ENCODE assay signal across 8 cellular contexts in the genomic region with DNA sequence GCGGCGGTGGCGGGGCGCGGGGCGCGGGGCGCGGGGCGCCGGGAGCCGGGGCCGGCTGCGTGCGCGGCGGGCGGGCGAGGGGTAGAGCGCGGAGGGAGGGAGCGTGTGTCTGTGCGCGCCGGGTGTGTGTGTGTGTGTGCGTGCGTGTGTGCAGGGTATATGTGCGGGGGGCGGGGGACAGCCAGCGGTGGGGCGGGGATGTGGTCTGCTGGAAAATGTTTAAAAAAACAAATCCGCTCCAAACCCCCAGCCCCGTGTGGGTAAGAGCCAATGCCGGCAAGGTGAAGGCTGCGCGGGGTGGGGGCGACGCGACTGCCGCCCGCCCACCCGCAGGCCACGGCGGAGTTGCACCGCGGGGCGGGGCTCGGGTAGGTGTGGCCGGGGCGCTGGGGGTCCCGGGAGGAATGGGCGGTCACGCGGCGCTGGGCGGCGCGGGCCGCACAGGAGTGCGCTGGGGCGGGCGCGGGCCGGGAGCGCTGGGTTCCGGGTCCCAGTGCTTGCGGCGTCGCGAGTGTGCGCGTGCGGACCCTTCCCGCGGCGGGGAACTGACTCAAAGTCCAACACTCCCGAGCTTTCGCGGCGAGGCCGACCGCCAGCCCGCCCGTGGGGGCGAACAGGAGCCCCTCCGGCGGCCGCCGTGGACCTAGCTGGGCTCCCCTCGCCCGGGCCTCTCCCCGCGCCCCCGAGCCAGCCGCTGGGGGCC. TPM values are rescaled to one million over a fixed set of nuclear protein-coding genes. Genes with fewer than 3 reads are reported as not detected.
A peak's percentile ranks its signal among the peaks of the same experiment; 100 is the strongest.
DNase-seq lines count a peak whose midpoint lies in the region; ATAC-seq and TF ChIP-seq lines count a peak whose summit lies in the region.

TSS of gene CYGB (minus strand) at position 132 of the 703 bp plus-strand sequence. CDS start 167 bp downstream, outside the sequence.

- no peaks in the 10 kb centered on the region; the same call in 1 of the 2 replicates for H3K36me3 Mint-ChIP-seq in WTC11
- no peaks in the 10 kb centered on the region for H3K36me3 Mint-ChIP-seq in osteocyte (ENCODE audit: unreplicated experiment)

- H3K36me3 ChIP-seq in BJ (ENCODE audit: control insufficient read depth, insufficient read depth, low read length) (no peaks in the 10 kb centered on the region), cardiac muscle cell (no peaks in the 10 kb centered on the region)

- peaks cover 17% of the 10 kb centered on the region for H3K4me1 ChIP-seq in cardiac muscle cell (ENCODE audit: low read depth)

- POLR2A ChIA-PET in BJ (lab: Charles Lee) (no interaction called here), WTC11 (lab: Charles Lee) (interaction anchor here (1.0 kb wide), 1 partner anchor 20 kb away, joined by 3 read pairs; no protein-coding TSS in a partner anchor)

- H3K27me3 Mint-ChIP-seq in WTC11 (ENCODE audit: low read depth) = peaks cover 52% of the 10 kb centered on the region
- H3K27me3 Mint-ChIP-seq in osteocyte (ENCODE audit: unreplicated experiment) = no peaks in the 10 kb centered on the region

- no peak within 1 kb of the TSS for H3K27ac ChIP-seq in cardiac muscle cell

- H3K4me1 Mint-ChIP-seq in WTC11 (peaks cover 30% of the 10 kb centered on the region), osteocyte (ENCODE audit: unreplicated experiment) (peaks cover 36% of the 10 kb centered on the region)

- H3K27ac Mint-ChIP-seq in WTC11 (no peak within 1 kb of the TSS), osteocyte (ENCODE audit: unreplicated experiment) (no peak within 1 kb of the TSS)

- H3K27me3 ChIP-seq in BJ (ENCODE audit: control insufficient read depth, insufficient read depth, low read length) (peaks cover 15% of the 10 kb centered on the region), cardiac muscle cell (peaks cover 31% of the 10 kb centered on the region)

- H3K9me3 ChIP-seq in cardiac muscle cell (ENCODE audit: low read depth) = no peaks in the 10 kb centered on the region

- 0 out of 2 replicates have a peak, but pooled peaks have one; percentile 2 for ATAC-seq in WTC11
- no peak for ATAC-seq in GM21619 (IDR thresholded peaks at IDR 0.05; ENCODE audit: unreplicated experiment)
- no peak for ATAC-seq in GM18517 (IDR thresholded peaks at IDR 0.05; ENCODE audit: unreplicated experiment)

- H3K4me3 ChIP-seq in BJ (ENCODE audit: low read depth, low read length) = peak within 1 kb of the TSS; percentile 34
- H3K4me3 ChIP-seq in cardiac muscle cell = peak within 1 kb of the TSS; percentile 42

- DNase-seq in BJ (ENCODE audit: low read depth) (no peak), WTC11 (ENCODE audit: low spot score) (no peak), cardiac muscle cell (ENCODE audit: low read depth in 1 of 2, low spot score in 1 of 2) (peak; percentile 40 to 77), osteocyte (ENCODE audit: extremely low spot score, unreplicated experiment) (no peak), GF-D8 (lab: John Stamatoyannopoulos, UW) (no peak), AG08395 (ENCODE audit: low spot score) (no peak)

- no peak for TF ChIP-seq CTCF in BJ (IDR thresholded peaks at IDR 0.05; ENCODE audit: insufficient read depth, low read depth, low read length)
- no peak for TF ChIP-seq CTCF in WTC11 (IDR thresholded peaks at IDR 0.05)
- no peak for TF ChIP-seq CTCF in cardiac muscle cell (IDR thresholded peaks at IDR 0.05; ENCODE audit: low read depth, low read length)
- TF ChIP-seq CTCF in osteocyte (IDR thresholded peaks at IDR 0.05) = no peak

- H3K9me3 Mint-ChIP-seq in WTC11 (no peaks in the 10 kb centered on the region), osteocyte (ENCODE audit: unreplicated experiment) (no peaks in the 10 kb centered on the region)

- H3K4me3 Mint-ChIP-seq in WTC11 (peak within 1 kb of the TSS; percentile 68), osteocyte (ENCODE audit: unreplicated experiment) (peak within 1 kb of the TSS; percentile 62)

- CTCF ChIA-PET in BJ (lab: Yijun Ruan, JAX) = interaction anchor here (0.7 to 3.2 kb wide), 5 partner anchors 10 to 171 kb away, joined by 3 to 22 read pairs (median 3); no protein-coding TSS in a partner anchor
- CTCF ChIA-PET in WTC11 (lab: Charles Lee) = interaction anchor here (1.2 to 9.7 kb wide), 5 partner anchors 10 to 144 kb away, joined by 3 to 123 read pairs (median 9); no protein-coding TSS in a partner anchor

TF ChIP-seq in WTC11, 78 proteins besides CTCF, POLR2A, EP300 and RAD21 (continues in another document):
- TF ChIP-seq MXD4 (CRISPR knock-in tag; IDR thresholded peaks at IDR 0.05; ENCODE audit: borderline replicate concordance) = no peak
- TF ChIP-seq, protein P1, sequence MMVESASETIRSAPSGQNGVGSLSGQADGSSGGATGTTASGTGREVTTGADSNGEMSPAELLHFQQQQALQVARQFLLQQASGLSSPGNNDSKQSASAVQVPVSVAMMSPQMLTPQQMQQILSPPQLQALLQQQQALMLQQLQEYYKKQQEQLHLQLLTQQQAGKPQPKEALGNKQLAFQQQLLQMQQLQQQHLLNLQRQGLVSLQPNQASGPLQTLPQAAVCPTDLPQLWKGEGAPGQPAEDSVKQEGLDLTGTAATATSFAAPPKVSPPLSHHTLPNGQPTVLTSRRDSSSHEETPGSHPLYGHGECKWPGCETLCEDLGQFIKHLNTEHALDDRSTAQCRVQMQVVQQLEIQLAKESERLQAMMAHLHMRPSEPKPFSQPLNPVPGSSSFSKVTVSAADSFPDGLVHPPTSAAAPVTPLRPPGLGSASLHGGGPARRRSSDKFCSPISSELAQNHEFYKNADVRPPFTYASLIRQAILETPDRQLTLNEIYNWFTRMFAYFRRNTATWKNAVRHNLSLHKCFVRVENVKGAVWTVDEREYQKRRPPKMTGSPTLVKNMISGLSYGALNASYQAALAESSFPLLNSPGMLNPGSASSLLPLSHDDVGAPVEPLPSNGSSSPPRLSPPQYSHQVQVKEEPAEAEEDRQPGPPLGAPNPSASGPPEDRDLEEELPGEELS (CRISPR knock-in tag; IDR thresholded peaks at IDR 0.05) = peak; percentile 49; the same call in 1 of the 2 replicates
- TF ChIP-seq ZNF232 (CRISPR knock-in tag; IDR thresholded peaks at IDR 0.05) = no peak
- TF ChIP-seq CREB1 (CRISPR knock-in tag; IDR thresholded peaks at IDR 0.05) = no peak
- no peak for TF ChIP-seq NR1H2 (CRISPR knock-in tag; IDR thresholded peaks at IDR 0.05)
- peak; percentile 57 for TF ChIP-seq SP1 (CRISPR knock-in tag; conservative IDR thresholded peaks at IDR 0.05)
- TF ChIP-seq ZMAT4 (CRISPR knock-in tag; IDR thresholded peaks at IDR 0.05) = no peak
- TF ChIP-seq ZNF671 (CRISPR knock-in tag; IDR thresholded peaks at IDR 0.05) = no peak
- TF ChIP-seq, protein P2, sequence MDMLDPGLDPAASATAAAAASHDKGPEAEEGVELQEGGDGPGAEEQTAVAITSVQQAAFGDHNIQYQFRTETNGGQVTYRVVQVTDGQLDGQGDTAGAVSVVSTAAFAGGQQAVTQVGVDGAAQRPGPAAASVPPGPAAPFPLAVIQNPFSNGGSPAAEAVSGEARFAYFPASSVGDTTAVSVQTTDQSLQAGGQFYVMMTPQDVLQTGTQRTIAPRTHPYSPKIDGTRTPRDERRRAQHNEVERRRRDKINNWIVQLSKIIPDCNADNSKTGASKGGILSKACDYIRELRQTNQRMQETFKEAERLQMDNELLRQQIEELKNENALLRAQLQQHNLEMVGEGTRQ (CRISPR knock-in tag; IDR thresholded peaks at IDR 0.05) = peak; percentile 68
- 0 out of 2 replicates have a peak, but pooled peaks have one; percentile 14 for TF ChIP-seq FOXK1 (CRISPR knock-in tag; IDR thresholded peaks at IDR 0.05)
- TF ChIP-seq, protein P3, sequence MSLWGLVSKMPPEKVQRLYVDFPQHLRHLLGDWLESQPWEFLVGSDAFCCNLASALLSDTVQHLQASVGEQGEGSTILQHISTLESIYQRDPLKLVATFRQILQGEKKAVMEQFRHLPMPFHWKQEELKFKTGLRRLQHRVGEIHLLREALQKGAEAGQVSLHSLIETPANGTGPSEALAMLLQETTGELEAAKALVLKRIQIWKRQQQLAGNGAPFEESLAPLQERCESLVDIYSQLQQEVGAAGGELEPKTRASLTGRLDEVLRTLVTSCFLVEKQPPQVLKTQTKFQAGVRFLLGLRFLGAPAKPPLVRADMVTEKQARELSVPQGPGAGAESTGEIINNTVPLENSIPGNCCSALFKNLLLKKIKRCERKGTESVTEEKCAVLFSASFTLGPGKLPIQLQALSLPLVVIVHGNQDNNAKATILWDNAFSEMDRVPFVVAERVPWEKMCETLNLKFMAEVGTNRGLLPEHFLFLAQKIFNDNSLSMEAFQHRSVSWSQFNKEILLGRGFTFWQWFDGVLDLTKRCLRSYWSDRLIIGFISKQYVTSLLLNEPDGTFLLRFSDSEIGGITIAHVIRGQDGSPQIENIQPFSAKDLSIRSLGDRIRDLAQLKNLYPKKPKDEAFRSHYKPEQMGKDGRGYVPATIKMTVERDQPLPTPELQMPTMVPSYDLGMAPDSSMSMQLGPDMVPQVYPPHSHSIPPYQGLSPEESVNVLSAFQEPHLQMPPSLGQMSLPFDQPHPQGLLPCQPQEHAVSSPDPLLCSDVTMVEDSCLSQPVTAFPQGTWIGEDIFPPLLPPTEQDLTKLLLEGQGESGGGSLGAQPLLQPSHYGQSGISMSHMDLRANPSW (CRISPR knock-in tag; conservative IDR thresholded peaks at IDR 0.05; ENCODE audit: low read depth) = peak; percentile 84; the same call in 1 of the 2 replicates

RNA-seq across cellular contexts. Expression of gene CYGB, which starts in this region (rescaled TPM):
- 1.1 and 1.4 TPM in 2 replicates for polyA plus RNA-seq in BJ (2011; rRNA removed)
- polyA minus RNA-seq in BJ (2011; rRNA and poly(A)+ RNA removed) = 0.10 and 0.95 TPM in 2 replicates
- total RNA-seq in WTC11 (2021) = 3.6 to 5.3 TPM (median 5.1 TPM) in 3 replicates
- 7.4 and 10.3 TPM in 2 replicates for total RNA-seq in cardiac muscle cell
- 3.5 and 11.9 TPM in 2 replicates for polyA plus RNA-seq in cardiac muscle cell
- 8.6 and 9.1 TPM in 2 replicates for total RNA-seq in osteocyte

Comparison
In these comparisons a context has a peak if more than half of its experiments do, and no peak if none do; other contexts are left out.
1. DNase-seq: peak in cardiac muscle cell (2 of 2); none in BJ (single experiment), WTC11 (single experiment), osteocyte (single experiment), GF-D8 (single experiment) and AG08395 (single experiment).